ENCODE assay signal across 8 cellular contexts in genomic region chr2:201072201-201072530, GRCh38. TPM values are rescaled to one million over a fixed set of nuclear protein-coding genes. Genes with fewer than 3 reads are reported as not detected.
A peak's percentile ranks its signal among the peaks of the same experiment; 100 is the strongest.
DNase-seq lines count a peak whose midpoint lies in the region; ATAC-seq and TF ChIP-seq lines count a peak whose summit lies in the region.

No MANE protein-coding gene starts in this region.

- H3K4me1 Mint-ChIP-seq in CD4-positive, alpha-beta memory T cell = peaks cover 32 to 58% (median 41%) of the 10 kb centered on the region in 4 donors
- peaks cover 53% of the 10 kb centered on the region for H3K4me1 Mint-ChIP-seq in activated naive CD8-positive, alpha-beta T cell treated with anti-CD3 and anti-CD28 coated beads, Interleukin-2, amount 50 U/mL, for 24 hours

- peak overlapping the region; percentile 94 to 96 for H3K4me3 ChIP-seq in CD4-positive, alpha-beta memory T cell (ENCODE audit: low read length in 2 of 2)
- peak overlapping the region; percentile 76 to 96 (median 91) for H3K4me3 ChIP-seq in right lobe of liver
- peak overlapping the region; percentile 72 for H3K4me3 ChIP-seq in urinary bladder (ENCODE audit: low read depth, low read length)

- H3K36me3 Mint-ChIP-seq in CD4-positive, alpha-beta memory T cell = peaks cover 0 to 20% of the 10 kb centered on the region in 2 donors
- peaks cover 3% of the 10 kb centered on the region for H3K36me3 Mint-ChIP-seq in activated naive CD8-positive, alpha-beta T cell treated with anti-CD3 and anti-CD28 coated beads, Interleukin-2, amount 50 U/mL, for 24 hours (ENCODE audit: low read depth)

- H3K4me1 ChIP-seq in CD4-positive, alpha-beta memory T cell (ENCODE audit: insufficient read depth, low read length) = peaks cover 48% of the 10 kb centered on the region
- H3K4me1 ChIP-seq in right lobe of liver (peaks cover 0 to 26% (median 7%) of the 10 kb centered on the region in 4 donors), urinary bladder (ENCODE audit: insufficient read depth) (no peaks in the 10 kb centered on the region)

- H3K27ac ChIP-seq in CD4-positive, alpha-beta memory T cell (ENCODE audit: low read depth, low read length) = peak overlapping the region; percentile 79
- H3K27ac ChIP-seq in right lobe of liver (peak overlapping the region; percentile 81 to 92 (median 92)), urinary bladder (ENCODE audit: low read depth) (no peak overlapping the region)

- ATAC-seq in HG02943 (IDR thresholded peaks at IDR 0.05; ENCODE audit: low read depth, unreplicated experiment) (peak; percentile 8), right lobe of liver (peak in 2 of 4 donors; percentile 2 to 4), GM21825 (IDR thresholded peaks at IDR 0.05; ENCODE audit: unreplicated experiment) (no peak)
- ATAC-seq in activated naive CD8-positive, alpha-beta T cell treated with anti-CD3 and anti-CD28 coated beads, Interleukin-2, amount 50 U/mL, for 24 hours = no peak

- H3K4me3 Mint-ChIP-seq in CD4-positive, alpha-beta memory T cell = peak overlapping the region; percentile 91 to 100 (median 98)
- H3K4me3 Mint-ChIP-seq in activated naive CD8-positive, alpha-beta T cell treated with anti-CD3 and anti-CD28 coated beads, Interleukin-2, amount 50 U/mL, for 24 hours = peak overlapping the region; percentile 89

- no peaks in the 10 kb centered on the region for H3K27me3 ChIP-seq in CD4-positive, alpha-beta memory T cell (ENCODE audit: insufficient read depth, low read length)
- H3K27me3 ChIP-seq in right lobe of liver = no peaks in the 10 kb centered on the region

- TF ChIP-seq CTCF in right lobe of liver (IDR thresholded peaks at IDR 0.05) = no peak

- TF ChIP-seq POLR2A in right lobe of liver (IDR thresholded peaks at IDR 0.05) = no peak

- CTCF ChIA-PET in CD4-positive, alpha-beta memory T cell (lab: Charles Lee; ENCODE audit: partially characterized antibody) = interaction anchor here (0.5 to 6.2 kb wide), 11 partner anchors 12 to 359 kb away, joined by 3 to 61 read pairs (median 3); partner anchors contain the start of genes CFLAR, NIF3L1 and PPIL3

- DNase-seq in CD4-positive, alpha-beta memory T cell = no peak
- no peak for DNase-seq in activated naive CD8-positive, alpha-beta T cell treated with anti-CD3 and anti-CD28 coated beads, Interleukin-2, amount 50 U/mL, for 24 hours
- DNase-seq in right lobe of liver (no peak), AG20443 (ENCODE audit: low spot score) (no peak), CD1c-positive myeloid dendritic cell (ENCODE audit: extremely low spot score) (no peak)

- intact Hi-C loops in CD4-positive, alpha-beta memory T cell (cut with micrococcal nuclease) = loop anchor here (1.0 kb wide), 1 partner anchor 261 kb away; the partner anchor contains the start of gene BZW1
- intact Hi-C loops in right lobe of liver (cut with DNase I) = loop anchor here (5.0 to 10.0 kb wide), 2 partner anchors 93 to 105 kb away; no protein-coding TSS in a partner anchor

- under 1% methylated on average over 5 of the region's 5 CpGs for WGBS in right lobe of liver (ENCODE audit: insufficient coverage, low coverage, low lambda C conversion rate, missing lambda C conversion rate)
- WGBS in urinary bladder = under 1% methylated on average over 5 of the region's 5 CpGs

- peak overlapping the region; percentile 94 to 99 (median 98) for H3K27ac Mint-ChIP-seq in CD4-positive, alpha-beta memory T cell
- H3K27ac Mint-ChIP-seq in activated naive CD8-positive, alpha-beta T cell treated with anti-CD3 and anti-CD28 coated beads, Interleukin-2, amount 50 U/mL, for 24 hours = peak overlapping the region; percentile 92

- H3K27me3 Mint-ChIP-seq in CD4-positive, alpha-beta memory T cell = peaks cover 0 to 2% of the 10 kb centered on the region in 2 donors
- no peaks in the 10 kb centered on the region for H3K27me3 Mint-ChIP-seq in activated naive CD8-positive, alpha-beta T cell treated with anti-CD3 and anti-CD28 coated beads, Interleukin-2, amount 50 U/mL, for 24 hours

- no peaks in the 10 kb centered on the region for H3K9me3 ChIP-seq in CD4-positive, alpha-beta memory T cell (ENCODE audit: control insufficient read depth in 1 of 2, low read length in 2 of 2)
- no peaks in the 10 kb centered on the region for H3K9me3 ChIP-seq in right lobe of liver

- H3K36me3 ChIP-seq in CD4-positive, alpha-beta memory T cell (ENCODE audit: insufficient read depth, low read length) = no peaks in the 10 kb centered on the region
- H3K36me3 ChIP-seq in right lobe of liver = no peaks in the 10 kb centered on the region
- no peaks in the 10 kb centered on the region for H3K36me3 ChIP-seq in urinary bladder (ENCODE audit: insufficient read depth)

- POLR2A ChIA-PET in CD4-positive, alpha-beta memory T cell (lab: Charles Lee; ENCODE audit: partially characterized antibody) = interaction anchor here (0.6 to 6.1 kb wide), 12 partner anchors 15 to 359 kb away, joined by 3 to 101 read pairs (median 6); partner anchors contain the start of genes CASP10, CFLAR, CLK1 and NIF3L1

- no peaks in the 10 kb centered on the region for H3K9me3 Mint-ChIP-seq in CD4-positive, alpha-beta memory T cell
- no peaks in the 10 kb centered on the region for H3K9me3 Mint-ChIP-seq in activated naive CD8-positive, alpha-beta T cell treated with anti-CD3 and anti-CD28 coated beads, Interleukin-2, amount 50 U/mL, for 24 hours

RNA-seq across cellular contexts. Expression of gene NDUFB3, which starts 0.4 kb away (rescaled TPM):
- 10 to 100 TPM; 48.7 to 53.6 TPM for total RNA-seq in CD4-positive, alpha-beta memory T cell
- 100 to 1,000 TPM; 261 to 298 TPM for polyA plus RNA-seq in CD4-positive, alpha-beta memory T cell
- total RNA-seq in right lobe of liver (10 to 100 TPM; 44.5 to 63.9 (median 48.7) TPM), urinary bladder (53.2 TPM)
- 63.4 TPM for polyA plus RNA-seq in urinary bladder

RNA-seq across cellular contexts. Expression of gene HYCC2, which starts 0.7 kb away (rescaled TPM):
- total RNA-seq in CD4-positive, alpha-beta memory T cell = 10 to 100 TPM; 33.1 to 36.4 TPM
- polyA plus RNA-seq in CD4-positive, alpha-beta memory T cell = 10 to 100 TPM; 23.5 to 25.2 TPM
- total RNA-seq in right lobe of liver = 10 to 100 TPM in 3 of 6 experiments, 1 to 10 TPM in 3; 5.5 to 14.0 (median 10.3) TPM
- total RNA-seq in urinary bladder = 42.8 TPM
- polyA plus RNA-seq in urinary bladder = 3.5 TPM

RNA-seq across cellular contexts. Expression of gene CFLAR, which starts 43.8 kb away (rescaled TPM):
- 100 to 1,000 TPM; 222 to 235 TPM for total RNA-seq in CD4-positive, alpha-beta memory T cell
- polyA plus RNA-seq in CD4-positive, alpha-beta memory T cell = 100 to 1,000 TPM; 127 to 155 TPM
- total RNA-seq in right lobe of liver (10 to 100 TPM; 50.2 to 85.4 (median 66.3) TPM), urinary bladder (107 TPM)
- 50.0 TPM for polyA plus RNA-seq in urinary bladder
